Comparison of ENCODE assay signal across 22 cellular contexts in genomic region chr6:127482318-127482717, GRCh38. TPM values are rescaled to one million over a fixed set of nuclear protein-coding genes. Genes with fewer than 3 reads are reported as not detected.
"Had no signal": no experiment of that assay in that cellular context is flagged by ENCODE, and none has a peak within 500 bp of the region (broad histone marks: within the 10 kb centered on the region; RNA-seq: fewer than 3 reads in every experiment).

No MANE protein-coding gene starts in this region.

- H3K27me3 ChIP-seq: breast epithelium, heart left ventricle, right atrium auricular region, suprapubic skin had no signal

- H3K27ac Mint-ChIP-seq: activated CD4-positive, alpha-beta memory T cell treated with anti-CD3 and anti-CD28 coated beads, Interleukin-2, amount 10 ng/mL, durations not matched to agents 7 days and 5 days; activated naive CD4-positive, alpha-beta T cell treated with anti-CD3 and anti-CD28 coated beads, Interleukin-2, amount 50 U/mL, for 72 hours; activated T-cell treated with anti-CD3 and anti-CD28 coated beads, Interleukin-2, amount 50 U/mL, for 24 hours; dendritic cell treated with granulocyte-macrophage colony-stimulating factor and Interleukin-4, amounts not matched to agents 40 ng/mL and 50 ng/mL, for 4 days; effector memory CD8-positive, alpha-beta T cell; natural killer cell; progenitor cell of endocrine pancreas; T-cell; type B pancreatic cell had no signal

- H3K27ac ChIP-seq: breast epithelium, heart left ventricle, right atrium auricular region, suprapubic skin had no signal

- H3K4me3 ChIP-seq: breast epithelium, heart left ventricle, mucosa of descending colon, right atrium auricular region, suprapubic skin had no signal

- DNase-seq: activated CD4-positive, alpha-beta memory T cell treated with anti-CD3 and anti-CD28 coated beads, Interleukin-2, amount 10 ng/mL, durations not matched to agents 7 days and 5 days; activated effector memory CD4-positive, alpha-beta T cell treated with Interleukin-2 at 50 U/mL for 16 hours; activated T-cell treated with anti-CD3 and anti-CD28 coated beads, Interleukin-2, amount 50 U/mL, for 24 hours; cerebellar nuclear complex; effector memory CD8-positive, alpha-beta T cell; heart left ventricle; mucosa of descending colon; natural killer cell; stimulated activated CD4-positive, alpha-beta T cell treated with anti-CD3 and anti-CD28 coated beads, Interleukin-15, amount 100 ng/mL, for 24 hours; stimulated activated CD4-positive, alpha-beta T cell treated with anti-CD3 and anti-CD28 coated beads, Interleukin-4, amount 100 ng/mL, for 4 hours; stimulated activated CD8-positive, alpha-beta memory T cell treated with anti-CD3 and anti-CD28 coated beads, Interleukin-4, amount 100 ng/mL, for 48 hours; stimulated activated naive CD4-positive, alpha-beta T cell treated with Interleukin-2 at 50 U/mL for 16 hours; T-cell had no signal

- H3K9me3 ChIP-seq: breast epithelium, heart left ventricle, mucosa of descending colon, right atrium auricular region, suprapubic skin had no signal

- H3K27me3 Mint-ChIP-seq: activated CD4-positive, alpha-beta memory T cell treated with anti-CD3 and anti-CD28 coated beads, Interleukin-2, amount 10 ng/mL, durations not matched to agents 7 days and 5 days; activated T-cell treated with anti-CD3 and anti-CD28 coated beads, Interleukin-2, amount 50 U/mL, for 24 hours; progenitor cell of endocrine pancreas; type B pancreatic cell had no signal

- ATAC-seq: activated naive CD4-positive, alpha-beta T cell treated with anti-CD3 and anti-CD28 coated beads, Interleukin-2, amount 50 U/mL, for 72 hours; effector memory CD8-positive, alpha-beta T cell; heart left ventricle; left lobe of liver; natural killer cell; T-cell had no signal

- H3K9me3 Mint-ChIP-seq: dendritic cell treated with granulocyte-macrophage colony-stimulating factor and Interleukin-4, amounts not matched to agents 40 ng/mL and 50 ng/mL, for 4 days; effector memory CD8-positive, alpha-beta T cell; T-cell; type B pancreatic cell had no signal

- H3K4me3 Mint-ChIP-seq: activated CD4-positive, alpha-beta memory T cell treated with anti-CD3 and anti-CD28 coated beads, Interleukin-2, amount 10 ng/mL, durations not matched to agents 7 days and 5 days; activated T-cell treated with anti-CD3 and anti-CD28 coated beads, Interleukin-2, amount 50 U/mL, for 24 hours; dendritic cell treated with granulocyte-macrophage colony-stimulating factor and Interleukin-4, amounts not matched to agents 40 ng/mL and 50 ng/mL, for 4 days; effector memory CD8-positive, alpha-beta T cell; natural killer cell; T-cell; type B pancreatic cell had no signal

- H3K36me3 ChIP-seq: breast epithelium, right atrium auricular region, suprapubic skin had no signal

- H3K36me3 Mint-ChIP-seq: natural killer cell, type B pancreatic cell had no signal

- H3K4me1 ChIP-seq: breast epithelium, right atrium auricular region, suprapubic skin had no signal

RNA-seq across cellular contexts. Expression of gene KIAA0408, which starts 23.1 kb away (rescaled TPM):
- total RNA-seq: mammary epithelial cell had no signal
- polyA plus RNA-seq: mammary epithelial cell had no signal
